19 cellular contexts compared by ENCODE assay signal in the genomic region with DNA sequence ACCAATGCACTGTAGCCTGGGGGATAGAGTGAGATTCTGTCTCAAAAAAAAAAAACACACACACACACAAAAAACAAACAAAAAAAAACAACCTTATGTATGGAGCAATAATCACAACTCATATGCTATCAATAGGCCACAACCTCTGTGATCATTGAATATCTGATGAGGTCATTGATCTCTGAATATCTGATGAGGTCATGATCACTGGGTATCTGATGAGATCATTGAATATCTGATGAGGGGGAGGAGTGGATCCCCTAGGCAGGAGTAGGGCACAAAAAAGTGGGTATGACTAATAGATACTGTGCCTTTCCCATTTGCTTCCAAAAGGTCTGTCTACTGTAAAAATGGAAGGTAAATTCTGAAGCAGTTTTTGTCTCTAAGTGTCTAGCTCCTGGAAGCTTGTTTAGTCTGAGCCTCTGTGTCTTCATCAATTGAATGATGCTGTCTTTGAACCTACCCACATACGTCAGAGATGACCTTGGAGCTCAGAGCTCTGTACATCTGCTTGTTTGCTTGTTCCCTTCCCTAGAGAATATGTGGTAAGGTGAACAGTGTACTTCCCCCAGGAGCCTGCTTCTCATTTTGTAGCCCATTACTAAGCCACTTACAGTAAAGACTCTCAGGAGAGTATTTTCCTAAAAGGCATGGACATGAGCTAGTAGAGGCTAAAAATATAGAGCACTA. TPM values are rescaled to one million over a fixed set of nuclear protein-coding genes. Genes with fewer than 3 reads are reported as not detected.
"Had no signal": no experiment of that assay in that cellular context is flagged by ENCODE, and none has a peak within 500 bp of the region (broad histone marks: within the 10 kb centered on the region; RNA-seq: fewer than 3 reads in every experiment).

No MANE protein-coding gene starts in this region.

- H3K36me3 Mint-ChIP-seq: activated CD8-positive, alpha-beta memory T cell treated with anti-CD3 and anti-CD28 coated beads, Interleukin-2, amount 10 ng/mL, durations not matched to agents 7 days and 5 days; activated naive CD8-positive, alpha-beta T cell; immature natural killer cell; naive B cell had no signal

- H3K4me3 Mint-ChIP-seq: activated CD8-positive, alpha-beta memory T cell treated with anti-CD3 and anti-CD28 coated beads, Interleukin-2, amount 10 ng/mL, durations not matched to agents 7 days and 5 days; activated naive CD8-positive, alpha-beta T cell; activated T-cell treated with anti-CD3 and anti-CD28 coated beads, Interleukin-2, amount 50 U/mL, for 24 hours; immature natural killer cell; naive B cell had no signal

- DNase-seq: activated CD4-positive, alpha-beta T cell treated with anti-CD3 and anti-CD28 coated beads for 1 hour; activated CD4-positive, alpha-beta T cell treated with anti-CD3 and anti-CD28 coated beads, Interleukin-2, amount 50 U/mL, for 48 hours; activated CD8-positive, alpha-beta memory T cell treated with anti-CD3 and anti-CD28 coated beads, Interleukin-2, amount 10 ng/mL, durations not matched to agents 7 days and 5 days; activated effector memory CD4-positive, alpha-beta T cell treated with anti-CD3 and anti-CD28 coated beads, Interleukin-2, amount 50 U/mL, for 16 hours; activated T-cell treated with anti-CD3 and anti-CD28 coated beads, Interleukin-2, amount 50 U/mL, for 24 hours; anterior cingulate cortex; glutamatergic neuron; immature natural killer cell; naive B cell; pancreas; stimulated activated CD4-positive, alpha-beta T cell treated with anti-CD3 and anti-CD28 coated beads, Interleukin-15, amount 100 ng/mL, for 24 hours; stimulated activated CD4-positive, alpha-beta T cell treated with anti-CD3 and anti-CD28 coated beads, Interleukin-4, amount 100 ng/mL, for 4 hours; tibial artery had no signal

- H3K4me1 Mint-ChIP-seq: activated CD8-positive, alpha-beta memory T cell treated with anti-CD3 and anti-CD28 coated beads, Interleukin-2, amount 10 ng/mL, durations not matched to agents 7 days and 5 days; immature natural killer cell; naive B cell had no signal

- H3K27ac Mint-ChIP-seq: activated CD8-positive, alpha-beta memory T cell treated with anti-CD3 and anti-CD28 coated beads, Interleukin-2, amount 10 ng/mL, durations not matched to agents 7 days and 5 days; activated naive CD8-positive, alpha-beta T cell; activated T-cell treated with anti-CD3 and anti-CD28 coated beads, Interleukin-2, amount 50 U/mL, for 24 hours; immature natural killer cell had no signal

- ATAC-seq: activated CD8-positive, alpha-beta memory T cell treated with anti-CD3 and anti-CD28 coated beads, Interleukin-2, amount 10 ng/mL, durations not matched to agents 7 days and 5 days; pancreas had no signal

- H3K9me3 Mint-ChIP-seq: activated T-cell treated with anti-CD3 and anti-CD28 coated beads, Interleukin-2, amount 50 U/mL, for 24 hours; naive B cell had no signal

RNA-seq across cellular contexts. Expression of gene PAH, which starts 13.6 kb away (rescaled TPM):
- total RNA-seq: activated CD8-positive, alpha-beta memory T cell treated with anti-CD3 and anti-CD28 coated beads, Interleukin-2, amount 10 ng/mL, durations not matched to agents 7 days and 5 days; dermis microvascular lymphatic vessel endothelial cell; esophagus muscularis mucosa; fibroblast of villous mesenchyme; renal cortical epithelial cell; skeletal muscle tissue had no signal

RNA-seq across cellular contexts. Expression of gene ASCL1, which starts 54.0 kb away (rescaled TPM):
- total RNA-seq: activated CD8-positive, alpha-beta memory T cell treated with anti-CD3 and anti-CD28 coated beads, Interleukin-2, amount 10 ng/mL, durations not matched to agents 7 days and 5 days; dermis microvascular lymphatic vessel endothelial cell; fibroblast of villous mesenchyme; renal cortical epithelial cell; skeletal muscle tissue had no signal
